22 cellular contexts compared by ENCODE assay signal in genomic region chr7:138208864-138209263, GRCh38.
DNase-seq lines count a peak whose midpoint lies in the region; ATAC-seq, FAIRE-seq and TF ChIP-seq lines count a peak whose summit lies in the region.
"Had no signal": no experiment of that assay in that cellular context is flagged by ENCODE, and none has a peak within 500 bp of the region (broad histone marks: within the 10 kb centered on the region; RNA-seq: fewer than 3 reads in every experiment).

No MANE protein-coding gene starts in this region.

- TF ChIP-seq EP300 in H1 (IDR thresholded peaks at IDR 0.05; ENCODE audit: borderline replicate concordance in 1 of 2, low read depth in 2 of 2, low read length in 2 of 2) = no peak

- H3K79me2 ChIP-seq in H1 (ENCODE audit: control insufficient read depth in 1 of 2, insufficient read depth in 2 of 2, low read length in 2 of 2) (no peaks in the 10 kb centered on the region), trophoblast cell (ENCODE audit: control insufficient read depth, insufficient read depth, low read length, poor library complexity) (no peaks in the 10 kb centered on the region)

- H3K27me3 ChIP-seq in HUES64 (ENCODE audit: insufficient read depth, low read length) (no peaks in the 10 kb centered on the region), H1 (replicated peaks in 1 of 4; ENCODE audit: control insufficient read depth in 3 of 4, extremely low read depth in 1 of 4, insufficient read depth in 3 of 4, low read length in 3 of 4) (no peaks in the 10 kb centered on the region; a peak in 2 of 7 replicates), iPS-20b (ENCODE audit: insufficient read depth, low read length) (no peaks in the 10 kb centered on the region), trophoblast cell (ENCODE audit: insufficient read depth, low read length) (no peaks in the 10 kb centered on the region)

- CTCF ChIA-PET in H1 (lab: Charles Lee; ENCODE audit: partially characterized antibody) = interaction anchor here (0.5 to 1.4 kb wide), 5 partner anchors 9 to 305 kb away, joined by 3 to 5 read pairs (median 3); no protein-coding TSS in a partner anchor

- H3K4me2 ChIP-seq in H1 (ENCODE audit: insufficient read depth in 1 of 2, low read depth in 2 of 2, low read length in 2 of 2) (peak overlapping the region in 1 of 2 experiments; percentile 46; a peak in 2 of 4 replicates), trophoblast cell (ENCODE audit: low read length) (no peak overlapping the region)

- no peak overlapping the region for H3K4me3 Mint-ChIP-seq in natural killer cell

- H2BK5ac ChIP-seq in H1 (ENCODE audit: low read depth, low read length) (peak overlapping the region; percentile 99), trophoblast cell (ENCODE audit: low read depth, low read length, poor library complexity) (no peak overlapping the region)

- TF ChIP-seq CTCF in H1 (IDR thresholded peaks at IDR 0.05; ENCODE audit: control extremely low read depth in 1 of 3, insufficient read depth in 1 of 3, low read depth in 1 of 3, low read length in 3 of 3) (no peak), natural killer cell (IDR thresholded peaks at IDR 0.05) (no peak)

- H4K20me1 ChIP-seq in H1 (replicated peaks in 1 of 2; ENCODE audit: control insufficient read depth in 1 of 2, insufficient read depth in 2 of 2, low read length in 2 of 2) = no peaks in the 10 kb centered on the region

- no peak overlapping the region for H3K27ac Mint-ChIP-seq in natural killer cell

- TF ChIP-seq POLR2A in H1 (IDR thresholded peaks at IDR 0.05; ENCODE audit: control extremely low read depth in 1 of 2, low read depth in 2 of 2, low read length in 2 of 2) = no peak

- H3K4ac ChIP-seq in H1 (replicated peaks; ENCODE audit: insufficient read length, low read depth, low read length) = peak overlapping the region; percentile 91
- H3K4ac ChIP-seq in trophoblast cell (ENCODE audit: low read depth, low read length) = no peak overlapping the region

- POLR2A ChIA-PET in H1 (lab: Charles Lee; ENCODE audit: partially characterized antibody) = interaction anchor here (0.8 to 3.9 kb wide), 9 partner anchors 12 to 250 kb away, joined by 3 to 27 read pairs (median 4); partner anchors contain the start of gene TRIM24

- H3K4me1 ChIP-seq in HUES64 (ENCODE audit: insufficient read depth, low read length) (peaks cover 45% of the 10 kb centered on the region), H1 (replicated peaks in 1 of 4; ENCODE audit: control insufficient read depth in 3 of 4, insufficient read depth in 4 of 4, low read length in 3 of 4) (peaks cover 14 to 31% (median 26%) of the 10 kb centered on the region in 4 experiments), iPS-20b (ENCODE audit: insufficient read depth, low read length) (peaks cover 39% of the 10 kb centered on the region), trophoblast cell (ENCODE audit: control insufficient read depth in 1 of 2, insufficient read depth in 2 of 2, low read length in 2 of 2) (no peaks in the 10 kb centered on the region)

- peaks cover 0 to 2% of the 10 kb centered on the region in 2 donors for H3K27me3 Mint-ChIP-seq in natural killer cell (ENCODE audit: low read depth in 2 of 2)

- 83% methylated on average over 2 of the region's 2 CpGs for WGBS in HUES64
- WGBS in H1 (ENCODE audit: extremely low coverage in 1 of 2, insufficient coverage in 1 of 2, insufficient read length in 1 of 2, insufficient replicate concordance in 2 of 2, low coverage in 1 of 2, low lambda C conversion rate in 2 of 2, missing lambda C conversion rate in 1 of 2), 2 experiments = 59% methylated on average over 2 of the region's 2 CpGs; no CpG with 5 or more reads in 1 of the 2 experiments
- no CpG with 5 or more reads among the region's 2 CpGs for WGBS in trophoblast cell (ENCODE audit: extremely low coverage, insufficient coverage, insufficient read length)

- no peaks in the 10 kb centered on the region for H3K4me1 Mint-ChIP-seq in natural killer cell

- H4K5ac ChIP-seq in H1 (ENCODE audit: insufficient read length, low read depth, low read length) = peak overlapping the region; percentile 88

- H3K9ac ChIP-seq in HUES64 (ENCODE audit: low read depth, low read length) (peak overlapping the region; percentile 58), H1 (replicated peaks in 1 of 4; ENCODE audit: extremely low read depth in 1 of 4, low read depth in 3 of 4, low read length in 3 of 4) (peak overlapping the region in 2 of 4 experiments; percentile 9 to 17; a peak in 1 of 7 replicates), iPS-20b (ENCODE audit: low read depth, low read length) (peak overlapping the region; percentile 68), trophoblast cell (ENCODE audit: low read length) (no peak overlapping the region)

- H3K23me2 ChIP-seq in H1 (ENCODE audit: low read depth, low read length) = no peaks in the 10 kb centered on the region

- H3K18ac ChIP-seq in H1 (ENCODE audit: extremely low read depth, low read length) = peak overlapping the region; percentile 100
- H3K18ac ChIP-seq in trophoblast cell (ENCODE audit: low read length) = no peak overlapping the region

- no peak overlapping the region for H4K12ac ChIP-seq in trophoblast cell (ENCODE audit: low read depth, low read length)

- H3K79me1 ChIP-seq in H1 (ENCODE audit: low read depth, low read length) (no peaks in the 10 kb centered on the region), trophoblast cell (ENCODE audit: low read length) (no peaks in the 10 kb centered on the region)

- peak overlapping the region; percentile 99 for H4K91ac ChIP-seq in H1 (replicated peaks; ENCODE audit: insufficient read length, low read length)
- H4K91ac ChIP-seq in trophoblast cell (ENCODE audit: low read depth, low read length) = peak overlapping the region; percentile 43

- H3K14ac ChIP-seq in H1 (ENCODE audit: insufficient read length) (no peak overlapping the region), trophoblast cell (ENCODE audit: low read length) (no peak overlapping the region)

- H3K9me3 Mint-ChIP-seq in natural killer cell = no peaks in the 10 kb centered on the region

- ATAC-seq in natural killer cell (no peak), HG03342 (IDR thresholded peaks at IDR 0.05; ENCODE audit: unreplicated experiment) (no peak)
- ATAC-seq: Right ventricle myocardium inferior had no signal

- no peak for FAIRE-seq in H1 (lab: Jason Lieb, UNC)
- FAIRE-seq: D721Med, RCC 7860 had no signal

- H2BK20ac ChIP-seq in H1 (ENCODE audit: low read length) = peak overlapping the region; percentile 100

- H4K8ac ChIP-seq in H1 (ENCODE audit: extremely low read depth, insufficient read depth, low read length) (no peak overlapping the region; the same call in 1 of the 2 replicates), trophoblast cell (ENCODE audit: low read depth, low read length) (no peak overlapping the region)

- H3K23ac ChIP-seq in H1 (ENCODE audit: insufficient read length) (no peak overlapping the region), trophoblast cell (ENCODE audit: low read length) (no peak overlapping the region)

- H2AFZ ChIP-seq in H1 (ENCODE audit: low read length) (no peak overlapping the region), trophoblast cell (ENCODE audit: insufficient read depth, low read length, poor library complexity) (no peak overlapping the region)

- H3K4me3 ChIP-seq in HUES64 (ENCODE audit: low read length) = no peak overlapping the region
- peak overlapping the region in 1 of 4 experiments; percentile 10; a peak in 1 of 8 replicates for H3K4me3 ChIP-seq in H1 (ENCODE audit: extremely low read depth in 1 of 4, insufficient read depth in 2 of 4, low read depth in 3 of 4, low read length in 4 of 4)
- no peak overlapping the region for H3K4me3 ChIP-seq in iPS-20b (ENCODE audit: low read length)
- no peak overlapping the region for H3K4me3 ChIP-seq in trophoblast cell (ENCODE audit: low read depth, low read length)
- H3K4me3 ChIP-seq: SK-N-MC had no signal

- DNase-seq in H1 (ENCODE audit: low read depth in 1 of 2, low spot score in 2 of 2) = peak in 1 of 2 experiments; percentile 49
- no peak for DNase-seq in trophoblast cell
- no peak for DNase-seq in natural killer cell
- no peak for DNase-seq in iPS-NIHi7 (ENCODE audit: extremely low spot score)
- DNase-seq: AML-193; DMS79 treated with DMSO at 0.1 percent for 48 hours; MM.1S; NCI-H1092 treated with DMSO at 0.1 percent for 48 hours; NCI-H146; NCI-H2029 treated with DMSO at 0.1 percent for 48 hours; NCI-H2171; NCI-H446 treated with DMSO at 0.1 percent for 48 hours; NCI-H69; NK-92 treated with Interleukin-12 subunit alpha and Interleukin-12 subunit beta, amount 100 ng/mL, for 24 hours had no signal

- intact Hi-C loops in natural killer cell (cut with micrococcal nuclease) = no loop called here

- peak overlapping the region; percentile 88 for H2BK15ac ChIP-seq in H1 (ENCODE audit: low read length)

- H3K9me3 ChIP-seq in HUES64 (ENCODE audit: insufficient read depth, low read depth, low read length) = peaks cover 11% of the 10 kb centered on the region
- no peaks in the 10 kb centered on the region for H3K9me3 ChIP-seq in H1 (ENCODE audit: insufficient read depth in 2 of 2, low read depth in 1 of 2, low read length in 1 of 2)
- H3K9me3 ChIP-seq in iPS-20b (ENCODE audit: insufficient read depth, low read depth, low read length) = no peaks in the 10 kb centered on the region
- peaks cover 3% of the 10 kb centered on the region for H3K9me3 ChIP-seq in trophoblast cell (ENCODE audit: insufficient read depth, low read depth, low read length)

- peak overlapping the region; percentile 84 for H2BK120ac ChIP-seq in H1 (replicated peaks; ENCODE audit: low read depth, low read length)
- no peak overlapping the region for H2BK120ac ChIP-seq in trophoblast cell (ENCODE audit: insufficient read depth, low read length, poor library complexity)

- peak overlapping the region; percentile 99 for H2BK12ac ChIP-seq in H1 (ENCODE audit: low read depth, low read length)
- H2BK12ac ChIP-seq in trophoblast cell (ENCODE audit: low read length) = no peak overlapping the region

- H2AK5ac ChIP-seq in H1 (ENCODE audit: low read depth, low read length) (peak overlapping the region; percentile 99), trophoblast cell (ENCODE audit: low read length) (no peak overlapping the region)

- H3K27ac ChIP-seq in HUES64 (ENCODE audit: low read depth, low read length) (peak overlapping the region; percentile 94), H1 (ENCODE audit: low read depth, low read length) (peak overlapping the region; percentile 90), iPS-20b (ENCODE audit: low read length) (peak overlapping the region; percentile 94), trophoblast cell (ENCODE audit: low read depth, low read length) (no peak overlapping the region)
- H3K27ac ChIP-seq: C4-2B, SK-N-MC had no signal

- no peaks in the 10 kb centered on the region for H3K36me3 Mint-ChIP-seq in natural killer cell

- H3K36me3 ChIP-seq in HUES64 (ENCODE audit: insufficient read depth, low read length) (peaks cover 6% of the 10 kb centered on the region; the same call in 1 of the 2 replicates), H1 (ENCODE audit: control insufficient read depth in 2 of 4, insufficient read depth in 4 of 4, low read length in 3 of 4) (no peaks in the 10 kb centered on the region; a peak in 1 of 8 replicates), iPS-20b (ENCODE audit: insufficient read depth, low read depth, low read length) (no peaks in the 10 kb centered on the region), trophoblast cell (ENCODE audit: control insufficient read depth in 1 of 2, insufficient read depth in 2 of 2, low read length in 2 of 2) (no peaks in the 10 kb centered on the region)

- TF ChIP-seq RAD21 in H1 (IDR thresholded peaks at IDR 0.05 in 1 of 2, conservative IDR thresholded peaks at IDR 0.05 in 1 of 2; ENCODE audit: low read depth in 2 of 2, low read length in 2 of 2) = no peak

- H3K56ac ChIP-seq in H1 (replicated peaks; ENCODE audit: insufficient read length, low read depth, low read length) = peak overlapping the region; percentile 62
